Comparison of ENCODE assay signal across 8 cellular contexts in genomic region chr12:53379389-53380103, GRCh38. TPM values are rescaled to one million over a fixed set of nuclear protein-coding genes. Genes with fewer than 3 reads are reported as not detected.
DNase-seq lines count a peak whose midpoint lies in the region; ATAC-seq, FAIRE-seq and TF ChIP-seq lines count a peak whose summit lies in the region.

No MANE protein-coding gene starts in this region.

- H4K20me1 ChIP-seq in endothelial cell of umbilical vein (replicated peaks; ENCODE audit: control insufficient read depth, extremely low read depth, insufficient read depth, low read length), result no peaks in the 10 kb centered on the region

- H3K4me1 ChIP-seq in endothelial cell of umbilical vein (ENCODE audit: control insufficient read depth, extremely low read depth, insufficient read depth, low read length) (peaks cover 30% of the 10 kb centered on the region), mesodermal cell (ENCODE audit: control insufficient read depth, insufficient read depth, low read length, poor library complexity, severe bottlenecking) (peaks cover 28% of the 10 kb centered on the region)

- H3K79me2 ChIP-seq in endothelial cell of umbilical vein (ENCODE audit: control insufficient read depth, insufficient read depth, low read length), result peaks cover 25% of the 10 kb centered on the region

- CTCF ChIA-PET in activated CD8-positive, alpha-beta memory T cell treated with anti-CD3 and anti-CD28 coated beads, Interleukin-2, amount 10 ng/mL, durations not matched to agents 7 days and 5 days (lab: Charles Lee), result interaction anchor here (0.5 to 3.6 kb wide), 15 partner anchors 9 to 374 kb away, joined by 3 to 33 read pairs (median 4); partner anchors contain the start of genes AAAS and EIF4B
- CTCF ChIA-PET in endothelial cell of umbilical vein (lab: Charles Lee), result interaction anchor here (0.8 to 4.2 kb wide), 9 partner anchors 27 to 166 kb away, joined by 3 to 32 read pairs (median 4); partner anchors contain the start of genes AAAS and PRR13

- peaks cover 29% of the 10 kb centered on the region for H3K36me3 Mint-ChIP-seq in activated CD8-positive, alpha-beta memory T cell treated with anti-CD3 and anti-CD28 coated beads, Interleukin-2, amount 10 ng/mL, durations not matched to agents 7 days and 5 days

- POLR2A ChIA-PET in endothelial cell of umbilical vein (lab: Charles Lee), result interaction anchor here (0.6 to 1.6 kb wide), 9 partner anchors 9 to 325 kb away, joined by 3 to 9 read pairs (median 3); partner anchors contain the start of gene TARBP2

- no peaks in the 10 kb centered on the region for H3K27me3 ChIP-seq in endothelial cell of umbilical vein (ENCODE audit: control insufficient read depth in 2 of 2, insufficient read depth in 2 of 2, low read length in 2 of 2)

- H3K27me3 Mint-ChIP-seq in activated CD8-positive, alpha-beta memory T cell treated with anti-CD3 and anti-CD28 coated beads, Interleukin-2, amount 10 ng/mL, durations not matched to agents 7 days and 5 days, result no peaks in the 10 kb centered on the region

- peaks cover 6 to 12% of the 10 kb centered on the region in 2 experiments for H3K36me3 ChIP-seq in endothelial cell of umbilical vein (ENCODE audit: control insufficient read depth in 2 of 2, extremely low read depth in 1 of 2, insufficient read depth in 2 of 2, low read length in 2 of 2)
- H3K36me3 ChIP-seq in mesodermal cell (ENCODE audit: control insufficient read depth, insufficient read depth, low read length), result peaks cover 33% of the 10 kb centered on the region

- H3K9me3 Mint-ChIP-seq in activated CD8-positive, alpha-beta memory T cell treated with anti-CD3 and anti-CD28 coated beads, Interleukin-2, amount 10 ng/mL, durations not matched to agents 7 days and 5 days (ENCODE audit: low read depth), result no peaks in the 10 kb centered on the region

- H3K9me1 ChIP-seq in endothelial cell of umbilical vein (replicated peaks; ENCODE audit: control insufficient read depth, extremely low read depth, insufficient read depth, low read length), result no peaks in the 10 kb centered on the region

- H3K4me1 Mint-ChIP-seq in activated CD8-positive, alpha-beta memory T cell treated with anti-CD3 and anti-CD28 coated beads, Interleukin-2, amount 10 ng/mL, durations not matched to agents 7 days and 5 days, result peaks cover 34% of the 10 kb centered on the region

- peak overlapping the region; percentile 58 for H3K27ac ChIP-seq in endothelial cell of umbilical vein (ENCODE audit: insufficient read depth, low read depth, low read length)
- H3K27ac ChIP-seq in mesodermal cell (ENCODE audit: low read depth, low read length, severe bottlenecking), result peak overlapping the region; percentile 99

- intact Hi-C loops in endothelial cell of umbilical vein (cut with micrococcal nuclease), result loop anchor here (1.0 to 2.0 kb wide), 4 partner anchors 27 to 62 kb away; partner anchors contain the start of gene PRR13

- FAIRE-seq in HTR-8/SVneo (lab: Jason Lieb, UNC), result peak; percentile 80
- peak; percentile 100 for FAIRE-seq in endothelial cell of umbilical vein (lab: Jason Lieb, UNC)

- H3K9ac ChIP-seq in endothelial cell of umbilical vein (replicated peaks; ENCODE audit: extremely low read depth, insufficient read depth, low read length), result peak overlapping the region; percentile 67

- WGBS in mesodermal cell (ENCODE audit: insufficient coverage in 2 of 2), 2 experiments, result 0% methylated on average over 29 of the region's 29 CpGs

- no peak overlapping the region for H3K27ac Mint-ChIP-seq in activated CD8-positive, alpha-beta memory T cell treated with anti-CD3 and anti-CD28 coated beads, Interleukin-2, amount 10 ng/mL, durations not matched to agents 7 days and 5 days

- H3K9me3 ChIP-seq in endothelial cell of umbilical vein (replicated peaks; ENCODE audit: control insufficient read depth, insufficient read depth, low read length) (no peaks in the 10 kb centered on the region), mesodermal cell (ENCODE audit: control insufficient read depth, low read length) (no peaks in the 10 kb centered on the region)

- peak; percentile 65 for ATAC-seq in GM21390 (IDR thresholded peaks at IDR 0.05; ENCODE audit: unreplicated experiment)
- ATAC-seq in activated CD8-positive, alpha-beta memory T cell treated with anti-CD3 and anti-CD28 coated beads, Interleukin-2, amount 10 ng/mL, durations not matched to agents 7 days and 5 days, result peak; percentile 77

- H3K4me3 ChIP-seq in endothelial cell of umbilical vein (replicated peaks in 1 of 3; ENCODE audit: insufficient read depth in 1 of 3, low read depth in 1 of 3, low read length in 3 of 3) (peak overlapping the region; percentile 4 to 55 (median 47)), mesodermal cell (ENCODE audit: extremely low read depth, insufficient read depth, low read length, poor library complexity, severe bottlenecking) (peak overlapping the region; percentile 56)

- no peak overlapping the region for H3K4me3 Mint-ChIP-seq in activated CD8-positive, alpha-beta memory T cell treated with anti-CD3 and anti-CD28 coated beads, Interleukin-2, amount 10 ng/mL, durations not matched to agents 7 days and 5 days

- BruUV-seq in endothelial cell of umbilical vein (replicated peaks; lab: Mats Ljungman, UMichigan), result no TSS peak

- dilution Hi-C loops in endothelial cell of umbilical vein (cut with MboI; ENCODE audit: extremely low pct_ligation_motif_present, low sequenced_read_pairs), result no loop called here

- peak; percentile 93 for DNase-seq in D341Med (ENCODE audit: low spot score)
- peak; percentile 96 for DNase-seq in HTR-8/SVneo (ENCODE audit: insufficient read length, low spot score)
- DNase-seq in NOMO-1 treated with DMSO at 0.1 percent for 48 hours (lab: John Stamatoyannopoulos, UW; ENCODE audit: unreplicated experiment), result peak; percentile 100
- DNase-seq in activated CD8-positive, alpha-beta memory T cell treated with anti-CD3 and anti-CD28 coated beads, Interleukin-2, amount 10 ng/mL, durations not matched to agents 7 days and 5 days, result peak; percentile 99
- DNase-seq in endothelial cell of umbilical vein (ENCODE audit: low read depth, low spot score), result peak; percentile 100
- DNase-seq in stimulated activated CD8-positive, alpha-beta memory T cell treated with anti-CD3 and anti-CD28 coated beads, Interleukin-15, amount 100 ng/mL, for 4 hours (ENCODE audit: low read depth in 2 of 2), result peak; percentile 78 to 100

- no peak for TF ChIP-seq CTCF in endothelial cell of umbilical vein (IDR thresholded peaks at IDR 0.05; ENCODE audit: extremely low read depth in 1 of 2, insufficient read depth in 1 of 2, low read depth in 1 of 2, low read length in 2 of 2)

- peak overlapping the region; percentile 61 for H3K4me2 ChIP-seq in endothelial cell of umbilical vein (ENCODE audit: insufficient read depth, low read length)

- H2AFZ ChIP-seq in endothelial cell of umbilical vein (ENCODE audit: low read depth, low read length), result peak overlapping the region; percentile 73

- peak; percentile 90 for TF ChIP-seq POLR2A in endothelial cell of umbilical vein (IDR thresholded peaks at IDR 0.05; ENCODE audit: low read depth, low read length)

RNA-seq across cellular contexts. Expression of gene SP1, which starts 0.4 kb away (rescaled TPM):
- total RNA-seq in activated CD8-positive, alpha-beta memory T cell treated with anti-CD3 and anti-CD28 coated beads, Interleukin-2, amount 10 ng/mL, durations not matched to agents 7 days and 5 days, result 10 to 100 TPM; 68.7 to 71.8 TPM
- total RNA-seq in endothelial cell of umbilical vein, result 56.3 and 57.7 TPM in 2 replicates
- 33.2 and 34.8 TPM in 2 replicates for polyA plus RNA-seq in endothelial cell of umbilical vein
- 20.7 and 21.6 TPM in 2 replicates for polyA plus RNA-seq in endothelial cell of umbilical vein (2011; cell fraction: cytosol; rRNA removed)
- 50.7 and 56.1 TPM in 2 replicates for polyA plus RNA-seq in endothelial cell of umbilical vein (2011; cell fraction: nucleus; rRNA removed)
- polyA plus RNA-seq in endothelial cell of umbilical vein (2012), result 21.3 and 21.8 TPM in 2 replicates
- 145 and 158 TPM in 2 replicates for polyA minus RNA-seq in endothelial cell of umbilical vein
- 81.2 TPM for polyA minus RNA-seq in endothelial cell of umbilical vein (2011; cell fraction: cytosol; rRNA and poly(A)+ RNA removed)
- polyA minus RNA-seq in endothelial cell of umbilical vein (2011; cell fraction: nucleus; rRNA and poly(A)+ RNA removed), result 42.3 and 66.1 TPM in 2 replicates
- polyA plus RNA-seq in mesodermal cell (2013, experiment 1 of 2), result 44.2 TPM
- polyA plus RNA-seq in mesodermal cell (2013, experiment 2 of 2), result 37.8 TPM

RNA-seq across cellular contexts. Expression of gene SP7, which starts 43.4 kb away (rescaled TPM):
- total RNA-seq in activated CD8-positive, alpha-beta memory T cell treated with anti-CD3 and anti-CD28 coated beads, Interleukin-2, amount 10 ng/mL, durations not matched to agents 7 days and 5 days, result not detected
- total RNA-seq in endothelial cell of umbilical vein, result not detected in 2 replicates
- polyA plus RNA-seq in endothelial cell of umbilical vein, result not detected in 2 replicates
- polyA plus RNA-seq in endothelial cell of umbilical vein (2011; cell fraction: cytosol; rRNA removed), result not detected in 2 replicates
- not detected in 2 replicates for polyA plus RNA-seq in endothelial cell of umbilical vein (2011; cell fraction: nucleus; rRNA removed)
- not detected in 2 replicates for polyA plus RNA-seq in endothelial cell of umbilical vein (2012)
- polyA minus RNA-seq in endothelial cell of umbilical vein, result not detected in 2 replicates
- not detected for polyA minus RNA-seq in endothelial cell of umbilical vein (2011; cell fraction: cytosol; rRNA and poly(A)+ RNA removed)
- polyA minus RNA-seq in endothelial cell of umbilical vein (2011; cell fraction: nucleus; rRNA and poly(A)+ RNA removed), result not detected in 2 replicates
- polyA plus RNA-seq in mesodermal cell (2013, experiment 1 of 2), result 0.66 TPM
- 0.51 TPM for polyA plus RNA-seq in mesodermal cell (2013, experiment 2 of 2)

RNA-seq across cellular contexts. Expression of gene AMHR2, which starts 44.1 kb away (rescaled TPM):
- not detected for total RNA-seq in activated CD8-positive, alpha-beta memory T cell treated with anti-CD3 and anti-CD28 coated beads, Interleukin-2, amount 10 ng/mL, durations not matched to agents 7 days and 5 days
- total RNA-seq in endothelial cell of umbilical vein, result not detected in 2 replicates
- not detected in 2 replicates for polyA plus RNA-seq in endothelial cell of umbilical vein
- not detected in 2 replicates for polyA plus RNA-seq in endothelial cell of umbilical vein (2011; cell fraction: cytosol; rRNA removed)
- polyA plus RNA-seq in endothelial cell of umbilical vein (2011; cell fraction: nucleus; rRNA removed), result not detected in 2 replicates
- polyA plus RNA-seq in endothelial cell of umbilical vein (2012), result not detected in 2 replicates
- polyA minus RNA-seq in endothelial cell of umbilical vein, result 1.5 TPM in 1 of 2 replicates, not detected in the other
- not detected for polyA minus RNA-seq in endothelial cell of umbilical vein (2011; cell fraction: cytosol; rRNA and poly(A)+ RNA removed)
- not detected in 2 replicates for polyA minus RNA-seq in endothelial cell of umbilical vein (2011; cell fraction: nucleus; rRNA and poly(A)+ RNA removed)
- polyA plus RNA-seq in mesodermal cell (2013, experiment 1 of 2), result 5.8 TPM
- polyA plus RNA-seq in mesodermal cell (2013, experiment 2 of 2), result 4.4 TPM

RNA-seq across cellular contexts. Expression of gene AAAS, which starts 58.1 kb away (rescaled TPM):
- 10 to 100 TPM; 60.9 to 61.7 TPM for total RNA-seq in activated CD8-positive, alpha-beta memory T cell treated with anti-CD3 and anti-CD28 coated beads, Interleukin-2, amount 10 ng/mL, durations not matched to agents 7 days and 5 days
- 57.8 and 60.0 TPM in 2 replicates for total RNA-seq in endothelial cell of umbilical vein
- 83.1 and 86.0 TPM in 2 replicates for polyA plus RNA-seq in endothelial cell of umbilical vein
- polyA plus RNA-seq in endothelial cell of umbilical vein (2011; cell fraction: cytosol; rRNA removed), result 52.7 and 61.4 TPM in 2 replicates
- polyA plus RNA-seq in endothelial cell of umbilical vein (2011; cell fraction: nucleus; rRNA removed), result 183 and 200 TPM in 2 replicates
- polyA plus RNA-seq in endothelial cell of umbilical vein (2012), result 50.4 and 56.6 TPM in 2 replicates
- 67.7 and 70.4 TPM in 2 replicates for polyA minus RNA-seq in endothelial cell of umbilical vein
- 82.0 TPM for polyA minus RNA-seq in endothelial cell of umbilical vein (2011; cell fraction: cytosol; rRNA and poly(A)+ RNA removed)
- polyA minus RNA-seq in endothelial cell of umbilical vein (2011; cell fraction: nucleus; rRNA and poly(A)+ RNA removed), result 37.3 and 47.9 TPM in 2 replicates
- polyA plus RNA-seq in mesodermal cell (2013, experiment 1 of 2), result 61.1 TPM
- 59.7 TPM for polyA plus RNA-seq in mesodermal cell (2013, experiment 2 of 2)

Comparison
In these comparisons a context has a peak if more than half of its experiments do, and no peak if none do; other contexts are left out.
1. Peak in every context shown above with its lines: DNase-seq, ATAC-seq, H3K4me3 ChIP-seq and H3K27ac ChIP-seq.